In genomic region chr15:31280037-31280830, GRCh38 we compare ENCODE assay signal across 8 cellular contexts. TPM values are rescaled to one million over a fixed set of nuclear protein-coding genes. Genes with fewer than 3 reads are reported as not detected.
DNase-seq lines count a peak whose midpoint lies in the region; ATAC-seq and TF ChIP-seq lines count a peak whose summit lies in the region.

No MANE protein-coding gene starts in this region.

- no peaks in the 10 kb centered on the region for H3K36me3 ChIP-seq in OCI-LY7 (ENCODE audit: insufficient read depth, low read length)

- DNase-seq in HUDEP-2 (lab: John Stamatoyannopoulos, UW; ENCODE audit: unreplicated experiment in 76 of 76) (peak in 67 of 76 experiments; percentile 11 to 86 (median 63)), NCI-H82 (lab: John Stamatoyannopoulos, UW) (peak; percentile 94), Right ventricle myocardium superior (no peak), retinal pigment epithelial cell (ENCODE audit: low read depth) (peak; percentile 33), OCI-LY7 (ENCODE audit: low spot score) (no peak)

- no TSS peak for BruUV-seq in OCI-LY7 (replicated peaks; lab: Mats Ljungman, UMichigan)

- ATAC-seq in Right ventricle myocardium superior (ENCODE audit: poor library complexity) = peak; percentile 18
- no peak for ATAC-seq in GM19395 (IDR thresholded peaks at IDR 0.05; ENCODE audit: unreplicated experiment)
- no peak for ATAC-seq in GM19035 (IDR thresholded peaks at IDR 0.05; ENCODE audit: unreplicated experiment)
- ATAC-seq in GM21529 (IDR thresholded peaks at IDR 0.05; ENCODE audit: unreplicated experiment) = no peak

- no peaks in the 10 kb centered on the region for H3K79me2 ChIP-seq in OCI-LY7 (ENCODE audit: insufficient read depth, low read depth, low read length)

- H3K9me2 ChIP-seq in OCI-LY7 (ENCODE audit: insufficient read depth, low read length) = no peaks in the 10 kb centered on the region

- H3K4me3 ChIP-seq in retinal pigment epithelial cell (ENCODE audit: low read length) = no peak overlapping the region
- no peak overlapping the region for H3K4me3 ChIP-seq in OCI-LY7 (ENCODE audit: low read depth, low read length, poor library complexity, severe bottlenecking)

- CTCF ChIA-PET in OCI-LY7 (lab: Charles Lee; ENCODE audit: unreplicated experiment) = interaction anchor here (0.8 kb wide), 1 partner anchor 13 kb away, joined by 3 read pairs; no protein-coding TSS in a partner anchor

- POLR2A ChIA-PET in OCI-LY7 (lab: Charles Lee) = no interaction called here

- H4K20me1 ChIP-seq in OCI-LY7 (ENCODE audit: insufficient read depth, low read length) = no peaks in the 10 kb centered on the region

- H3K4me1 ChIP-seq in OCI-LY7 (ENCODE audit: insufficient read depth, low read length, poor library complexity, severe bottlenecking) = peaks cover 6% of the 10 kb centered on the region

- H3K4me2 ChIP-seq in OCI-LY7 (ENCODE audit: low read length) = no peak overlapping the region

- H2AFZ ChIP-seq in OCI-LY7 (ENCODE audit: low read length) = no peak overlapping the region

- TF ChIP-seq CTCF in retinal pigment epithelial cell (conservative IDR thresholded peaks at IDR 0.05; ENCODE audit: low read depth, low read length) (peak; percentile 6), OCI-LY7 (conservative IDR thresholded peaks at IDR 0.05; ENCODE audit: low read length) (no peak)

- intact Hi-C loops in Right ventricle myocardium superior (cut with DNase I) = no loop called here
- intact Hi-C loops in OCI-LY7 (cut with micrococcal nuclease; ENCODE audit: unreplicated experiment) = no loop called here

- H3K9me3 ChIP-seq in OCI-LY7 (ENCODE audit: low read length) = 0 out of 2 replicates have a peak, but pooled peaks cover 5% of the 10 kb centered on the region

- H3K27ac ChIP-seq in OCI-LY7 (ENCODE audit: low read depth, low read length, poor library complexity, severe bottlenecking) = no peak overlapping the region

RNA-seq across cellular contexts. Expression of gene KLF13, which starts 46.4 kb away (rescaled TPM):
- total RNA-seq in Right ventricle myocardium superior = 65.7 TPM
- total RNA-seq in OCI-LY7 (2014; rRNA removed; shearing (Covaris generic)) = 62.0 and 64.6 TPM in 2 replicates
- total RNA-seq in OCI-LY7 (2022) = 62.6 and 63.2 TPM in 2 replicates

Comparison
In these comparisons a context has a peak if more than half of its experiments do, and no peak if none do; other contexts are left out.
1. DNase-seq: peak in HUDEP-2 (67 of 76), NCI-H82 (single experiment) and retinal pigment epithelial cell (single experiment); none in Right ventricle myocardium superior (single experiment) and OCI-LY7 (single experiment).